Comparison of ENCODE assay signal across 1 cellular context in the genomic region with DNA sequence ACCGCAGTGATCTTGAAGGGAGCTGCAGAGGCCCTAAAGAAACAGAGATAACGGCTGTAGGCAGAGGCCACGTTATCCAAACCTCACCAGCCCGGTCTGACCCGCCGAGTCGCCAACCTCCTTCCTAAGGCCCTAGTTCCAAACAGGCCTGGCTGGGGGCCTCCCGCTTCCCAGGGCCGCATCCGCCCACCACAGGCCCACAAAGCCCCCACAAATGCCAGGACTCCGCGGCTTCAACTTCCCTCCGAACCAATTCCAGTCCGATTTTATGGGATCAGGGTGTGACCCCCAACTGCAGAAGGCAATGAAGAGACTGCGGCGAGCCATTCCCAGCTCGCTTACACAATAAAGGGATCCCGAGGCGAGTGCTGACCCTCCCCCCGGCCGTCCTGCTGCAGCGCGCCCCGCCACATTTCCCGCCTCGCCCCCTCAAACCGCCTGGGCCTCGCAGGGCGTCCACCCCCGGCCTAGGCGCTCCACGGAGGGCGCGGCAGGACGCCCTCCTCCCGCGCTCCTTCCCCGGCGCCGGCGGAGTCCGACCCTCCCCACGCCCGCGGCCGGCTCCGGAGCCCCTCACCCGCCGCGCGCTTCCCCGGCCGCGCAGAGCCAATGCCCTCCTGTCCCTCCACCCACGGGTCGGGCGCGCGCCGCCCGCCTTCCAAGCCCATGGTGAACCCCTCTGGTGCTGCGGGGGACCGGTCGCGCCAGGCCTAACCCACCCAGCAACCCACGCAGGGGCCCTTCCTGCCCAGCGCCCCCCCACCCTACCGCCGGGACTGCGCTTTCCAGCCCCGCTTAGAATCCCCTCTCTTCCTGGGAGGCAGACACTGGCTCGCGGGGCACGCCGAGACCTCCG.
TF ChIP-seq lines count a peak whose summit lies in the region.

No MANE protein-coding gene starts in this region.

TF ChIP-seq in HepG2, 621 proteins besides CTCF, POLR2A, EP300 and RAD21 (continued from another document and continues in another):
- peak; percentile 32; the same call in 1 of the 2 replicates for TF ChIP-seq ARID4A (CRISPR knock-in tag; IDR thresholded peaks at IDR 0.05; ENCODE audit: borderline replicate concordance)
- TF ChIP-seq ZNF180 (CRISPR knock-in tag; IDR thresholded peaks at IDR 0.05; ENCODE audit: borderline replicate concordance, low read depth) = no peak
- TF ChIP-seq SP2 (CRISPR knock-in tag; IDR thresholded peaks at IDR 0.05) = peak; percentile 28; the same call in 1 of the 2 replicates
- TF ChIP-seq ZBTB7B (CRISPR knock-in tag; IDR thresholded peaks at IDR 0.05) = peak; percentile 28; the same call in 1 of the 2 replicates
- no peak for TF ChIP-seq CBX5 (CRISPR knock-in tag; IDR thresholded peaks at IDR 0.05; ENCODE audit: borderline replicate concordance)
- no peak for TF ChIP-seq HOXA9 (CRISPR knock-in tag; IDR thresholded peaks at IDR 0.05; ENCODE audit: borderline replicate concordance)
- TF ChIP-seq, protein P1, sequence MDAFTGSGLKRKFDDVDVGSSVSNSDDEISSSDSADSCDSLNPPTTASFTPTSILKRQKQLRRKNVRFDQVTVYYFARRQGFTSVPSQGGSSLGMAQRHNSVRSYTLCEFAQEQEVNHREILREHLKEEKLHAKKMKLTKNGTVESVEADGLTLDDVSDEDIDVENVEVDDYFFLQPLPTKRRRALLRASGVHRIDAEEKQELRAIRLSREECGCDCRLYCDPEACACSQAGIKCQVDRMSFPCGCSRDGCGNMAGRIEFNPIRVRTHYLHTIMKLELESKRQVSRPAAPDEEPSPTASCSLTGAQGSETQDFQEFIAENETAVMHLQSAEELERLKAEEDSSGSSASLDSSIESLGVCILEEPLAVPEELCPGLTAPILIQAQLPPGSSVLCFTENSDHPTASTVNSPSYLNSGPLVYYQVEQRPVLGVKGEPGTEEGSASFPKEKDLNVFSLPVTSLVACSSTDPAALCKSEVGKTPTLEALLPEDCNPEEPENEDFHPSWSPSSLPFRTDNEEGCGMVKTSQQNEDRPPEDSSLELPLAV (CRISPR knock-in tag; conservative IDR thresholded peaks at IDR 0.05; ENCODE audit: low read depth) = no peak
- TF ChIP-seq ZFX (CRISPR knock-in tag; IDR thresholded peaks at IDR 0.05; ENCODE audit: low read depth) = peak; percentile 82
- no peak for TF ChIP-seq SMAD9 (CRISPR knock-in tag; IDR thresholded peaks at IDR 0.05)
- TF ChIP-seq RORA (CRISPR knock-in tag; IDR thresholded peaks at IDR 0.05) = no peak
- no peak for TF ChIP-seq RAD51 (IDR thresholded peaks at IDR 0.05; ENCODE audit: borderline replicate concordance)
- TF ChIP-seq ZNF619 (CRISPR knock-in tag; IDR thresholded peaks at IDR 0.05) = no peak
- TF ChIP-seq ZNF281 (CRISPR knock-in tag; IDR thresholded peaks at IDR 0.05; ENCODE audit: borderline replicate concordance) = peak; percentile 76; the same call in 1 of the 2 replicates
- peak; percentile 56; the same call in 1 of the 2 replicates for TF ChIP-seq ZNF616 (CRISPR knock-in tag; IDR thresholded peaks at IDR 0.05; ENCODE audit: low read depth)
- TF ChIP-seq ZFY (CRISPR knock-in tag; IDR thresholded peaks at IDR 0.05) = peak; percentile 75
- no peak for TF ChIP-seq EED (CRISPR knock-in tag; IDR thresholded peaks at IDR 0.05)
- TF ChIP-seq, protein P2, sequence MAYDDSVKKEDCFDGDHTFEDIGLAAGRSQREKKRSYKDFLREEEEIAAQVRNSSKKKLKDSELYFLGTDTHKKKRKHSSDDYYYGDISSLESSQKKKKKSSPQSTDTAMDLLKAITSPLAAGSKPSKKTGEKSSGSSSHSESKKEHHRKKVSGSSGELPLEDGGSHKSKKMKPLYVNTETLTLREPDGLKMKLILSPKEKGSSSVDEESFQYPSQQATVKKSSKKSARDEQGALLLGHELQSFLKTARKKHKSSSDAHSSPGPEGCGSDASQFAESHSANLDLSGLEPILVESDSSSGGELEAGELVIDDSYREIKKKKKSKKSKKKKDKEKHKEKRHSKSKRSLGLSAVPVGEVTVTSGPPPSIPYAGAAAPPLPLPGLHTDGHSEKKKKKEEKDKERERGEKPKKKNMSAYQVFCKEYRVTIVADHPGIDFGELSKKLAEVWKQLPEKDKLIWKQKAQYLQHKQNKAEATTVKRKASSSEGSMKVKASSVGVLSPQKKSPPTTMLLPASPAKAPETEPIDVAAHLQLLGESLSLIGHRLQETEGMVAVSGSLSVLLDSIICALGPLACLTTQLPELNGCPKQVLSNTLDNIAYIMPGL (CRISPR knock-in tag; IDR thresholded peaks at IDR 0.05; ENCODE audit: borderline replicate concordance in 1 of 2, low read depth in 1 of 2) = peak in 1 of 2 experiments; percentile 37; a peak in 1 of 4 replicates
- no peak for TF ChIP-seq ZNF367 (CRISPR knock-in tag; IDR thresholded peaks at IDR 0.05; ENCODE audit: borderline replicate concordance)
- no peak for TF ChIP-seq ZNF589 (CRISPR knock-in tag; conservative IDR thresholded peaks at IDR 0.05)
- peak; percentile 37; the same call in 1 of the 2 replicates for TF ChIP-seq MYC (CRISPR knock-in tag; IDR thresholded peaks at IDR 0.05; ENCODE audit: borderline replicate concordance)
- TF ChIP-seq RARA (CRISPR knock-in tag; IDR thresholded peaks at IDR 0.05) = peak; percentile 5; the same call in 1 of the 2 replicates
- peak; percentile 12 for TF ChIP-seq HNRNPK (IDR thresholded peaks at IDR 0.05; ENCODE audit: low read depth, low read length, poor library complexity, severe bottlenecking)
- no peak for TF ChIP-seq ZNF788 (CRISPR knock-in tag; IDR thresholded peaks at IDR 0.05; ENCODE audit: borderline replicate concordance)
- TF ChIP-seq, protein P3, sequence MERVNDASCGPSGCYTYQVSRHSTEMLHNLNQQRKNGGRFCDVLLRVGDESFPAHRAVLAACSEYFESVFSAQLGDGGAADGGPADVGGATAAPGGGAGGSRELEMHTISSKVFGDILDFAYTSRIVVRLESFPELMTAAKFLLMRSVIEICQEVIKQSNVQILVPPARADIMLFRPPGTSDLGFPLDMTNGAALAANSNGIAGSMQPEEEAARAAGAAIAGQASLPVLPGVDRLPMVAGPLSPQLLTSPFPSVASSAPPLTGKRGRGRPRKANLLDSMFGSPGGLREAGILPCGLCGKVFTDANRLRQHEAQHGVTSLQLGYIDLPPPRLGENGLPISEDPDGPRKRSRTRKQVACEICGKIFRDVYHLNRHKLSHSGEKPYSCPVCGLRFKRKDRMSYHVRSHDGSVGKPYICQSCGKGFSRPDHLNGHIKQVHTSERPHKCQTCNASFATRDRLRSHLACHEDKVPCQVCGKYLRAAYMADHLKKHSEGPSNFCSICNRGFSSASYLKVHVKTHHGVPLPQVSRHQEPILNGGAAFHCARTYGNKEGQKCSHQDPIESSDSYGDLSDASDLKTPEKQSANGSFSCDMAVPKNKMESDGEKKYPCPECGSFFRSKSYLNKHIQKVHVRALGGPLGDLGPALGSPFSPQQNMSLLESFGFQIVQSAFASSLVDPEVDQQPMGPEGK (CRISPR knock-in tag; IDR thresholded peaks at IDR 0.05) = peak; percentile 40; the same call in 1 of the 2 replicates
- TF ChIP-seq POLR2G (IDR thresholded peaks at IDR 0.05; ENCODE audit: low read depth, low read length) = no peak
- TF ChIP-seq ZNF800 (CRISPR knock-in tag; IDR thresholded peaks at IDR 0.05) = no peak
- no peak for TF ChIP-seq NFIB (CRISPR knock-in tag; IDR thresholded peaks at IDR 0.05; ENCODE audit: borderline replicate concordance)
- TF ChIP-seq IRF2 (CRISPR knock-in tag; IDR thresholded peaks at IDR 0.05) = no peak
- peak; percentile 75; the same call in 1 of the 2 replicates for TF ChIP-seq AKAP8 (CRISPR knock-in tag; IDR thresholded peaks at IDR 0.05)
- no peak for TF ChIP-seq SRF (IDR thresholded peaks at IDR 0.05; ENCODE audit: low read depth, low read length)
- TF ChIP-seq ZNF432 (CRISPR knock-in tag; IDR thresholded peaks at IDR 0.05; ENCODE audit: borderline replicate concordance) = no peak
- TF ChIP-seq PHF20 (CRISPR knock-in tag; IDR thresholded peaks at IDR 0.05) = peak; percentile 46; the same call in 1 of the 2 replicates
- TF ChIP-seq CEBPG (CRISPR knock-in tag; IDR thresholded peaks at IDR 0.05) = peak; percentile 14; the same call in 1 of the 2 replicates
- TF ChIP-seq ZNF446 (CRISPR knock-in tag; IDR thresholded peaks at IDR 0.05) = no peak
- TF ChIP-seq SMARCC2 (IDR thresholded peaks at IDR 0.05) = no peak
- TF ChIP-seq ATF6 (CRISPR knock-in tag; conservative IDR thresholded peaks at IDR 0.05) = no peak
- TF ChIP-seq ZNF556 (CRISPR knock-in tag; IDR thresholded peaks at IDR 0.05; ENCODE audit: borderline replicate concordance) = no peak
- TF ChIP-seq CCDC6 (CRISPR knock-in tag; IDR thresholded peaks at IDR 0.05) = 0 out of 2 replicates have a peak, but pooled peaks have one; percentile 1
- TF ChIP-seq ZNF333 (CRISPR knock-in tag; IDR thresholded peaks at IDR 0.05; ENCODE audit: borderline replicate concordance) = 0 out of 2 replicates have a peak, but pooled peaks have one; percentile 29
- TF ChIP-seq ZNF260 (CRISPR knock-in tag; IDR thresholded peaks at IDR 0.05; ENCODE audit: borderline replicate concordance, low read depth) = no peak
- no peak for TF ChIP-seq ATAD3A (CRISPR knock-in tag; IDR thresholded peaks at IDR 0.05)
- 0 out of 2 replicates have a peak, but pooled peaks have one; percentile 33 for TF ChIP-seq SNAI1 (CRISPR knock-in tag; IDR thresholded peaks at IDR 0.05; ENCODE audit: borderline replicate concordance)
- TF ChIP-seq PHF8 (CRISPR knock-in tag; IDR thresholded peaks at IDR 0.05) = peak; percentile 72
- TF ChIP-seq AGO1 (IDR thresholded peaks at IDR 0.05; ENCODE audit: low read depth, low read length, poor library complexity, severe bottlenecking) = peak; percentile 92
- TF ChIP-seq TBX2 (CRISPR knock-in tag; IDR thresholded peaks at IDR 0.05; ENCODE audit: borderline replicate concordance) = 0 out of 2 replicates have a peak, but pooled peaks have one; percentile 21
